In genomic region chr3:16543242-16543864, GRCh38 we compare ENCODE assay signal across 1 cellular context.
TF ChIP-seq lines count a peak whose summit lies in the region.

No MANE protein-coding gene starts in this region.

TF ChIP-seq in K562, 482 proteins besides CTCF, POLR2A, EP300 and RAD21:
- TF ChIP-seq DPF2 (IDR thresholded peaks at IDR 0.05) (0 out of 2 replicates have a peak, but pooled peaks have one; percentile 15), L3MBTL2 (IDR thresholded peaks at IDR 0.05) (peak; percentile 47), CBX8 (IDR thresholded peaks at IDR 0.05; ENCODE audit: borderline replicate concordance, extremely low read depth, low read depth, low read length, poor library complexity, severe bottlenecking) (peak; percentile 64), STAG1 (CRISPR knock-in tag; IDR thresholded peaks at IDR 0.05; ENCODE audit: borderline replicate concordance) (no peak), TEAD2 (tag; IDR thresholded peaks at IDR 0.05) (no peak), SRF (CRISPR knock-in tag; IDR thresholded peaks at IDR 0.05) (peak in 1 of 2 experiments; percentile 67; a peak in 1 of 4 replicates), SPI1 (IDR thresholded peaks at IDR 0.05; ENCODE audit: borderline replicate concordance, low read depth, low read length) (peak; percentile 92), ZBTB11 (CRISPR knock-in tag; IDR thresholded peaks at IDR 0.05) (peak in 1 of 3 experiments; percentile 56; a peak in 2 of 6 replicates), CTBP1 (IDR thresholded peaks at IDR 0.05; ENCODE audit: borderline replicate concordance) (0 out of 2 replicates have a peak, but pooled peaks have one; percentile 64), TARDBP (IDR thresholded peaks at IDR 0.05) (no peak), RNF2 (IDR thresholded peaks at IDR 0.05) (0 out of 2 replicates have a peak, but pooled peaks have one; percentile 13)
